In genomic region chr20:62039738-62040137, GRCh38 we compare ENCODE assay signal across 18 cellular contexts.
"Had no signal": no experiment of that assay in that cellular context is flagged by ENCODE, and none has a peak within 500 bp of the region (broad histone marks: within the 10 kb centered on the region; RNA-seq: fewer than 3 reads in every experiment).

No MANE protein-coding gene starts in this region.

- DNase-seq: activated CD4-positive, CD25-positive, alpha-beta regulatory T cell treated with anti-CD3 and anti-CD28 coated beads, Interleukin-2, amount 50 U/mL, for 72 hours; activated effector memory CD4-positive, alpha-beta T cell treated with Interleukin-2 at 50 U/mL for 16 hours; amygdala; brain microvascular endothelial cell; nephron progenitor cell; right cardiac atrium; stimulated activated CD4-positive, alpha-beta T cell treated with anti-CD3 and anti-CD28 coated beads, Interleukin-15, amount 100 ng/mL, for 24 hours; stimulated activated CD4-positive, alpha-beta T cell treated with anti-CD3 and anti-CD28 coated beads, Interleukin-4, amount 100 ng/mL, for 1 hour; stimulated activated naive CD4-positive, alpha-beta T cell treated with Interleukin-2 at 50 U/mL for 16 hours; substantia nigra; transverse colon had no signal

- H3K27me3 Mint-ChIP-seq: central memory CD8-positive, alpha-beta T cell had no signal

- H3K27ac ChIP-seq: brain microvascular endothelial cell, epithelial cell of prostate, heart right ventricle, prostate gland, skin epidermis, transverse colon had no signal

- H3K4me3 Mint-ChIP-seq: central memory CD8-positive, alpha-beta T cell; mesothelial cell of epicardium; nephron progenitor cell had no signal

- H3K36me3 ChIP-seq: brain microvascular endothelial cell, heart right ventricle, prostate gland, transverse colon had no signal

- H3K9me3 Mint-ChIP-seq: central memory CD8-positive, alpha-beta T cell had no signal

- H3K9me3 ChIP-seq: prostate gland, transverse colon had no signal

- H3K4me3 ChIP-seq: heart right ventricle, prostate gland, skin epidermis, transverse colon had no signal

- ATAC-seq: activated naive CD4-positive, alpha-beta T cell treated with anti-CD3 and anti-CD28 coated beads, Interleukin-2, amount 50 U/mL, for 72 hours; heart right ventricle; right cardiac atrium had no signal

- H3K4me1 ChIP-seq: prostate gland, transverse colon had no signal

- H3K27ac Mint-ChIP-seq: activated naive CD4-positive, alpha-beta T cell treated with anti-CD3 and anti-CD28 coated beads, Interleukin-2, amount 50 U/mL, for 72 hours; nephron progenitor cell had no signal
